10 cellular contexts compared by ENCODE assay signal in genomic region chr11:130675456-130675855, GRCh38.
A peak's percentile ranks its signal among the peaks of the same experiment; 100 is the strongest.
DNase-seq lines count a peak whose midpoint lies in the region; ATAC-seq and TF ChIP-seq lines count a peak whose summit lies in the region.
"Had no signal": no experiment of that assay in that cellular context is flagged by ENCODE, and none has a peak within 500 bp of the region (broad histone marks: within the 10 kb centered on the region; RNA-seq: fewer than 3 reads in every experiment).

No MANE protein-coding gene starts in this region.

- peak overlapping the region; percentile 87 for H3K27ac Mint-ChIP-seq in HFFc6
- no peak overlapping the region for H3K27ac Mint-ChIP-seq in activated CD4-positive, alpha-beta memory T cell treated with anti-CD3 and anti-CD28 coated beads, Interleukin-2, amount 10 ng/mL, durations not matched to agents 7 days and 5 days
- H3K27ac Mint-ChIP-seq: activated T-helper 1 cell treated with anti-CD3 and anti-CD28 coated beads, Interleukin-12 subunit alpha, Interleukin-12 subunit beta, Interleukin-2, Interleukin-4 antibody, amounts not matched to agents 30 ng/mL and 10 ng/mL and 1 ng/mL, durations not matched to agents 14 hours and 24 hours and 36 hours; naive B cell had no signal

- peaks cover 7 to 8% of the 10 kb centered on the region in 2 donors for H3K9me3 ChIP-seq in stomach smooth muscle (ENCODE audit: control insufficient read depth in 2 of 2, low read length in 2 of 2)

- H3K27me3 Mint-ChIP-seq in HFFc6 (ENCODE audit: insufficient read depth): peaks cover 2% of the 10 kb centered on the region; the same call in 1 of the 2 replicates
- H3K27me3 Mint-ChIP-seq in activated CD4-positive, alpha-beta memory T cell treated with anti-CD3 and anti-CD28 coated beads, Interleukin-2, amount 10 ng/mL, durations not matched to agents 7 days and 5 days: peaks cover 6% of the 10 kb centered on the region

- no peaks in the 10 kb centered on the region for H3K36me3 ChIP-seq in stomach smooth muscle (ENCODE audit: control insufficient read depth in 2 of 2, insufficient read depth in 2 of 2, low read length in 2 of 2)

- no peak for ATAC-seq in HG02763 (IDR thresholded peaks at IDR 0.05; ENCODE audit: unreplicated experiment)

- TF ChIP-seq CTCF in HFFc6 (IDR thresholded peaks at IDR 0.05): no peak

- H3K4me3 ChIP-seq in stomach smooth muscle (ENCODE audit: low read length in 2 of 2): peak overlapping the region in 1 of 2 donors; percentile 30

- peak overlapping the region; percentile 6 to 13 for H3K9ac ChIP-seq in stomach smooth muscle (ENCODE audit: low read length in 2 of 2)

- peak overlapping the region; percentile 66 for H3K4me3 Mint-ChIP-seq in HFFc6
- H3K4me3 Mint-ChIP-seq in activated CD4-positive, alpha-beta memory T cell treated with anti-CD3 and anti-CD28 coated beads, Interleukin-2, amount 10 ng/mL, durations not matched to agents 7 days and 5 days: no peak overlapping the region
- H3K4me3 Mint-ChIP-seq: activated T-helper 1 cell treated with anti-CD3 and anti-CD28 coated beads, Interleukin-12 subunit alpha, Interleukin-12 subunit beta, Interleukin-2, Interleukin-4 antibody, amounts not matched to agents 30 ng/mL and 10 ng/mL and 1 ng/mL, durations not matched to agents 14 hours and 24 hours and 36 hours; naive B cell had no signal

- peaks cover 61% of the 10 kb centered on the region for H3K4me1 ChIP-seq in stomach smooth muscle (ENCODE audit: control insufficient read depth, insufficient read depth, low read length)

- H3K4me1 Mint-ChIP-seq in HFFc6 (ENCODE audit: low read depth): peaks cover 68% of the 10 kb centered on the region
- H3K4me1 Mint-ChIP-seq in activated CD4-positive, alpha-beta memory T cell treated with anti-CD3 and anti-CD28 coated beads, Interleukin-2, amount 10 ng/mL, durations not matched to agents 7 days and 5 days: no peaks in the 10 kb centered on the region
- H3K4me1 Mint-ChIP-seq: naive B cell had no signal

- H3K36me3 Mint-ChIP-seq in HFFc6 (ENCODE audit: low read depth): peaks cover 18% of the 10 kb centered on the region
- no peaks in the 10 kb centered on the region for H3K36me3 Mint-ChIP-seq in activated CD4-positive, alpha-beta memory T cell treated with anti-CD3 and anti-CD28 coated beads, Interleukin-2, amount 10 ng/mL, durations not matched to agents 7 days and 5 days (ENCODE audit: low read depth)

- H3K27ac ChIP-seq in stomach smooth muscle (ENCODE audit: low read length): peak overlapping the region; percentile 73
- no peak overlapping the region for H3K27ac ChIP-seq in caudate nucleus (ENCODE audit: low read depth, low read length)

- DNase-seq in HFFc6 (peak; percentile 32), brain pericyte (ENCODE audit: low read depth, low spot score) (peak; percentile 65), kidney tubule cell (ENCODE audit: low spot score) (peak; percentile 19), caudate nucleus (lab: John Stamatoyannopoulos, UW) (no peak), GM19240 (ENCODE audit: insufficient read length, low spot score) (no peak)
- DNase-seq in activated CD4-positive, alpha-beta memory T cell treated with anti-CD3 and anti-CD28 coated beads, Interleukin-2, amount 10 ng/mL, durations not matched to agents 7 days and 5 days: no peak
- DNase-seq: naive B cell had no signal

- H3K27me3 ChIP-seq in stomach smooth muscle (ENCODE audit: control insufficient read depth in 1 of 2, insufficient read depth in 2 of 2, low read length in 2 of 2): no peaks in the 10 kb centered on the region

- POLR2A ChIA-PET in activated CD4-positive, alpha-beta memory T cell treated with anti-CD3 and anti-CD28 coated beads, Interleukin-2, amount 10 ng/mL, durations not matched to agents 7 days and 5 days (lab: Charles Lee): no interaction called here

- CTCF ChIA-PET in activated CD4-positive, alpha-beta memory T cell treated with anti-CD3 and anti-CD28 coated beads, Interleukin-2, amount 10 ng/mL, durations not matched to agents 7 days and 5 days (lab: Charles Lee): no interaction called here

- peaks cover 16% of the 10 kb centered on the region for H3K9me3 Mint-ChIP-seq in HFFc6
- peaks cover 10% of the 10 kb centered on the region for H3K9me3 Mint-ChIP-seq in activated CD4-positive, alpha-beta memory T cell treated with anti-CD3 and anti-CD28 coated beads, Interleukin-2, amount 10 ng/mL, durations not matched to agents 7 days and 5 days

Comparison
In these comparisons a context has a peak if more than half of its experiments do, and no peak if none do; other contexts are left out.
1. DNase-seq: peak in HFFc6 (single experiment), brain pericyte (single experiment) and kidney tubule cell (single experiment); none in caudate nucleus (0 of 61), GM19240 (single experiment) and activated CD4-positive, alpha-beta memory T cell treated with anti-CD3 and anti-CD28 coated beads, Interleukin-2, amount 10 ng/mL, durations not matched to agents 7 days and 5 days (single experiment).